Comparison of ENCODE assay signal across 1 cellular context in the genomic region with DNA sequence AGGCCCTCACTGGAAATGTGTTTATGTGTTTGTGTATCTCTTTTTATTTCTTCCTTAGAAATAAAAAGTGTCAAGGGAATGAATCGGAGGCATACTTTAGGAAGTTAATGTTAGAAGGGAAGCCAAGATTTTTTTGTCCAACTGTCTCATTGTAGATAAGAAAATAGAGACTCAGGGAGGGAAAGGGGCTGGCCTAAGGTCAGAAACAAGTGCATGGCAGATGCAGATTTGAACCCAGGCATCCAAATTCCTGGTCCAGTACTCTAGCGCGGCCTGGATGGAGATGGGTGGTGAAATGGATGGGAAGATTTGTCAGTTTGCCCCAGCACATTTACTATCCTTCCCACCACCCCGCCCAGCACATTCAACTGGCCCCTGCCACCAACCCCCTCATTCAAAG.
A peak's percentile ranks its signal among the peaks of the same experiment; 100 is the strongest.
TF ChIP-seq lines count a peak whose summit lies in the region.

No MANE protein-coding gene starts in this region.

TF ChIP-seq in K562, 482 proteins besides CTCF, POLR2A, EP300 and RAD21:
- TF ChIP-seq ZNF174 (CRISPR knock-in tag; IDR thresholded peaks at IDR 0.05) (0 out of 2 replicates have a peak, but pooled peaks have one; percentile 29), CHD1 (IDR thresholded peaks at IDR 0.05; ENCODE audit: low read length) (peak; percentile 41), SUPT5H (IDR thresholded peaks at IDR 0.05) (no peak), LCOR (CRISPR knock-in tag; IDR thresholded peaks at IDR 0.05) (no peak), RBBP5 (IDR thresholded peaks at IDR 0.05; ENCODE audit: borderline replicate concordance, insufficient read depth, low read length, poor library complexity, severe bottlenecking) (peak; percentile 47), FOXK2 (conservative IDR thresholded peaks at IDR 0.05 in 1 of 2, IDR thresholded peaks at IDR 0.05 in 1 of 2; ENCODE audit: low read depth in 2 of 2) (no peak), TCFL5 (CRISPR knock-in tag; conservative IDR thresholded peaks at IDR 0.05) (no peak), KDM1A (IDR thresholded peaks at IDR 0.05) (peak; percentile 72 to 77), KLF6 (CRISPR knock-in tag; IDR thresholded peaks at IDR 0.05; ENCODE audit: borderline replicate concordance) (no peak), CBFA2T2 (conservative IDR thresholded peaks at IDR 0.05) (peak; percentile 44; the same call in 1 of the 2 replicates), NEUROD1 (IDR thresholded peaks at IDR 0.05; ENCODE audit: borderline replicate concordance, low read depth, low read length, partially characterized antibody) (no peak), MTA2 (IDR thresholded peaks at IDR 0.05; ENCODE audit: low read depth) (peak; percentile 25; the same call in 1 of the 2 replicates), TBL1XR1 (IDR thresholded peaks at IDR 0.05; ENCODE audit: low read length in 2 of 2) (no peak), SAFB2 (IDR thresholded peaks at IDR 0.05; ENCODE audit: borderline replicate concordance, low read depth, low read length, severe bottlenecking) (no peak), RCOR1 (IDR thresholded peaks at IDR 0.05; ENCODE audit: borderline replicate concordance in 1 of 2, low read depth in 2 of 2, low read length in 2 of 2) (peak; percentile 27 to 77; a peak in 3 of 4 replicates), ZNF12 (CRISPR knock-in tag; IDR thresholded peaks at IDR 0.05) (no peak), POLR2B (IDR thresholded peaks at IDR 0.05; ENCODE audit: low read depth, partially characterized antibody) (no peak), TAL1 (IDR thresholded peaks at IDR 0.05) (peak; percentile 40), BRD4 (IDR thresholded peaks at IDR 0.05) (peak; percentile 49; the same call in 1 of the 2 replicates), MAFG (tag; conservative IDR thresholded peaks at IDR 0.05) (no peak), STAT5A (IDR thresholded peaks at IDR 0.05; ENCODE audit: borderline replicate concordance, low read length) (peak; percentile 34; the same call in 1 of the 2 replicates), CBFA2T3 (IDR thresholded peaks at IDR 0.05) (peak; percentile 64), TEAD4 (IDR thresholded peaks at IDR 0.05; ENCODE audit: low read length) (peak; percentile 42; the same call in 1 of the 2 replicates), TEAD4 (CRISPR knock-in tag; IDR thresholded peaks at IDR 0.05; ENCODE audit: borderline replicate concordance) (no peak), NCOR1 (IDR thresholded peaks at IDR 0.05) (peak; percentile 27; the same call in 1 of the 2 replicates)
- TF ChIP-seq, protein P1, sequence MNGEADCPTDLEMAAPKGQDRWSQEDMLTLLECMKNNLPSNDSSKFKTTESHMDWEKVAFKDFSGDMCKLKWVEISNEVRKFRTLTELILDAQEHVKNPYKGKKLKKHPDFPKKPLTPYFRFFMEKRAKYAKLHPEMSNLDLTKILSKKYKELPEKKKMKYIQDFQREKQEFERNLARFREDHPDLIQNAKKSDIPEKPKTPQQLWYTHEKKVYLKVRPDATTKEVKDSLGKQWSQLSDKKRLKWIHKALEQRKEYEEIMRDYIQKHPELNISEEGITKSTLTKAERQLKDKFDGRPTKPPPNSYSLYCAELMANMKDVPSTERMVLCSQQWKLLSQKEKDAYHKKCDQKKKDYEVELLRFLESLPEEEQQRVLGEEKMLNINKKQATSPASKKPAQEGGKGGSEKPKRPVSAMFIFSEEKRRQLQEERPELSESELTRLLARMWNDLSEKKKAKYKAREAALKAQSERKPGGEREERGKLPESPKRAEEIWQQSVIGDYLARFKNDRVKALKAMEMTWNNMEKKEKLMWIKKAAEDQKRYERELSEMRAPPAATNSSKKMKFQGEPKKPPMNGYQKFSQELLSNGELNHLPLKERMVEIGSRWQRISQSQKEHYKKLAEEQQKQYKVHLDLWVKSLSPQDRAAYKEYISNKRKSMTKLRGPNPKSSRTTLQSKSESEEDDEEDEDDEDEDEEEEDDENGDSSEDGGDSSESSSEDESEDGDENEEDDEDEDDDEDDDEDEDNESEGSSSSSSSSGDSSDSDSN (IDR thresholded peaks at IDR 0.05; ENCODE audit: borderline replicate concordance in 1 of 2, low read depth in 2 of 2, low read length in 2 of 2) = 0 out of 4 replicates have a peak, but pooled peaks of 1 of the 2 experiments have one; percentile 3
- TF ChIP-seq, protein P2, sequence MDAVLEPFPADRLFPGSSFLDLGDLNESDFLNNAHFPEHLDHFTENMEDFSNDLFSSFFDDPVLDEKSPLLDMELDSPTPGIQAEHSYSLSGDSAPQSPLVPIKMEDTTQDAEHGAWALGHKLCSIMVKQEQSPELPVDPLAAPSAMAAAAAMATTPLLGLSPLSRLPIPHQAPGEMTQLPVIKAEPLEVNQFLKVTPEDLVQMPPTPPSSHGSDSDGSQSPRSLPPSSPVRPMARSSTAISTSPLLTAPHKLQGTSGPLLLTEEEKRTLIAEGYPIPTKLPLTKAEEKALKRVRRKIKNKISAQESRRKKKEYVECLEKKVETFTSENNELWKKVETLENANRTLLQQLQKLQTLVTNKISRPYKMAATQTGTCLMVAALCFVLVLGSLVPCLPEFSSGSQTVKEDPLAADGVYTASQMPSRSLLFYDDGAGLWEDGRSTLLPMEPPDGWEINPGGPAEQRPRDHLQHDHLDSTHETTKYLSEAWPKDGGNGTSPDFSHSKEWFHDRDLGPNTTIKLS (IDR thresholded peaks at IDR 0.05; ENCODE audit: borderline replicate concordance, low read depth) = 0 out of 2 replicates have a peak, but pooled peaks have one; percentile 6
- TF ChIP-seq, protein P3, sequence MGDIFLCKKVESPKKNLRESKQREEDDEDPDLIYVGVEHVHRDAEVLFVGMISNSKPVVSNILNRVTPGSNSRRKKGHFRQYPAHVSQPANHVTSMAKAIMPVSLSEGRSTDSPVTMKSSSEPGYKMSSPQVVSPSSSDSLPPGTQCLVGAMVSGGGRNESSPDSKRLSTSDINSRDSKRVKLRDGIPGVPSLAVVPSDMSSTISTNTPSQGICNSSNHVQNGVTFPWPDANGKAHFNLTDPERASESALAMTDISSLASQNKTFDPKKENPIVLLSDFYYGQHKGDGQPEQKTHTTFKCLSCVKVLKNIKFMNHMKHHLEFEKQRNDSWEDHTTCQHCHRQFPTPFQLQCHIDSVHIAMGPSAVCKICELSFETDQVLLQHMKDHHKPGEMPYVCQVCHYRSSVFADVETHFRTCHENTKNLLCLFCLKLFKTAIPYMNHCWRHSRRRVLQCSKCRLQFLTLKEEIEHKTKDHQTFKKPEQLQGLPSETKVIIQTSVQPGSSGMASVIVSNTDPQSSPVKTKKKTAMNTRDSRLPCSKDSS (IDR thresholded peaks at IDR 0.05; ENCODE audit: low read depth, partially characterized antibody) = no peak
- TF ChIP-seq, protein P4, sequence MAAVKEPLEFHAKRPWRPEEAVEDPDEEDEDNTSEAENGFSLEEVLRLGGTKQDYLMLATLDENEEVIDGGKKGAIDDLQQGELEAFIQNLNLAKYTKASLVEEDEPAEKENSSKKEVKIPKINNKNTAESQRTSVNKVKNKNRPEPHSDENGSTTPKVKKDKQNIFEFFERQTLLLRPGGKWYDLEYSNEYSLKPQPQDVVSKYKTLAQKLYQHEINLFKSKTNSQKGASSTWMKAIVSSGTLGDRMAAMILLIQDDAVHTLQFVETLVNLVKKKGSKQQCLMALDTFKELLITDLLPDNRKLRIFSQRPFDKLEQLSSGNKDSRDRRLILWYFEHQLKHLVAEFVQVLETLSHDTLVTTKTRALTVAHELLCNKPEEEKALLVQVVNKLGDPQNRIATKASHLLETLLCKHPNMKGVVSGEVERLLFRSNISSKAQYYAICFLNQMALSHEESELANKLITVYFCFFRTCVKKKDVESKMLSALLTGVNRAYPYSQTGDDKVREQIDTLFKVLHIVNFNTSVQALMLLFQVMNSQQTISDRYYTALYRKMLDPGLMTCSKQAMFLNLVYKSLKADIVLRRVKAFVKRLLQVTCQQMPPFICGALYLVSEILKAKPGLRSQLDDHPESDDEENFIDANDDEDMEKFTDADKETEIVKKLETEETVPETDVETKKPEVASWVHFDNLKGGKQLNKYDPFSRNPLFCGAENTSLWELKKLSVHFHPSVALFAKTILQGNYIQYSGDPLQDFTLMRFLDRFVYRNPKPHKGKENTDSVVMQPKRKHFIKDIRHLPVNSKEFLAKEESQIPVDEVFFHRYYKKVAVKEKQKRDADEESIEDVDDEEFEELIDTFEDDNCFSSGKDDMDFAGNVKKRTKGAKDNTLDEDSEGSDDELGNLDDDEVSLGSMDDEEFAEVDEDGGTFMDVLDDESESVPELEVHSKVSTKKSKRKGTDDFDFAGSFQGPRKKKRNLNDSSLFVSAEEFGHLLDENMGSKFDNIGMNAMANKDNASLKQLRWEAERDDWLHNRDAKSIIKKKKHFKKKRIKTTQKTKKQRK (IDR thresholded peaks at IDR 0.05; ENCODE audit: borderline replicate concordance, low read depth, low read length) = no peak
- TF ChIP-seq, protein P5, sequence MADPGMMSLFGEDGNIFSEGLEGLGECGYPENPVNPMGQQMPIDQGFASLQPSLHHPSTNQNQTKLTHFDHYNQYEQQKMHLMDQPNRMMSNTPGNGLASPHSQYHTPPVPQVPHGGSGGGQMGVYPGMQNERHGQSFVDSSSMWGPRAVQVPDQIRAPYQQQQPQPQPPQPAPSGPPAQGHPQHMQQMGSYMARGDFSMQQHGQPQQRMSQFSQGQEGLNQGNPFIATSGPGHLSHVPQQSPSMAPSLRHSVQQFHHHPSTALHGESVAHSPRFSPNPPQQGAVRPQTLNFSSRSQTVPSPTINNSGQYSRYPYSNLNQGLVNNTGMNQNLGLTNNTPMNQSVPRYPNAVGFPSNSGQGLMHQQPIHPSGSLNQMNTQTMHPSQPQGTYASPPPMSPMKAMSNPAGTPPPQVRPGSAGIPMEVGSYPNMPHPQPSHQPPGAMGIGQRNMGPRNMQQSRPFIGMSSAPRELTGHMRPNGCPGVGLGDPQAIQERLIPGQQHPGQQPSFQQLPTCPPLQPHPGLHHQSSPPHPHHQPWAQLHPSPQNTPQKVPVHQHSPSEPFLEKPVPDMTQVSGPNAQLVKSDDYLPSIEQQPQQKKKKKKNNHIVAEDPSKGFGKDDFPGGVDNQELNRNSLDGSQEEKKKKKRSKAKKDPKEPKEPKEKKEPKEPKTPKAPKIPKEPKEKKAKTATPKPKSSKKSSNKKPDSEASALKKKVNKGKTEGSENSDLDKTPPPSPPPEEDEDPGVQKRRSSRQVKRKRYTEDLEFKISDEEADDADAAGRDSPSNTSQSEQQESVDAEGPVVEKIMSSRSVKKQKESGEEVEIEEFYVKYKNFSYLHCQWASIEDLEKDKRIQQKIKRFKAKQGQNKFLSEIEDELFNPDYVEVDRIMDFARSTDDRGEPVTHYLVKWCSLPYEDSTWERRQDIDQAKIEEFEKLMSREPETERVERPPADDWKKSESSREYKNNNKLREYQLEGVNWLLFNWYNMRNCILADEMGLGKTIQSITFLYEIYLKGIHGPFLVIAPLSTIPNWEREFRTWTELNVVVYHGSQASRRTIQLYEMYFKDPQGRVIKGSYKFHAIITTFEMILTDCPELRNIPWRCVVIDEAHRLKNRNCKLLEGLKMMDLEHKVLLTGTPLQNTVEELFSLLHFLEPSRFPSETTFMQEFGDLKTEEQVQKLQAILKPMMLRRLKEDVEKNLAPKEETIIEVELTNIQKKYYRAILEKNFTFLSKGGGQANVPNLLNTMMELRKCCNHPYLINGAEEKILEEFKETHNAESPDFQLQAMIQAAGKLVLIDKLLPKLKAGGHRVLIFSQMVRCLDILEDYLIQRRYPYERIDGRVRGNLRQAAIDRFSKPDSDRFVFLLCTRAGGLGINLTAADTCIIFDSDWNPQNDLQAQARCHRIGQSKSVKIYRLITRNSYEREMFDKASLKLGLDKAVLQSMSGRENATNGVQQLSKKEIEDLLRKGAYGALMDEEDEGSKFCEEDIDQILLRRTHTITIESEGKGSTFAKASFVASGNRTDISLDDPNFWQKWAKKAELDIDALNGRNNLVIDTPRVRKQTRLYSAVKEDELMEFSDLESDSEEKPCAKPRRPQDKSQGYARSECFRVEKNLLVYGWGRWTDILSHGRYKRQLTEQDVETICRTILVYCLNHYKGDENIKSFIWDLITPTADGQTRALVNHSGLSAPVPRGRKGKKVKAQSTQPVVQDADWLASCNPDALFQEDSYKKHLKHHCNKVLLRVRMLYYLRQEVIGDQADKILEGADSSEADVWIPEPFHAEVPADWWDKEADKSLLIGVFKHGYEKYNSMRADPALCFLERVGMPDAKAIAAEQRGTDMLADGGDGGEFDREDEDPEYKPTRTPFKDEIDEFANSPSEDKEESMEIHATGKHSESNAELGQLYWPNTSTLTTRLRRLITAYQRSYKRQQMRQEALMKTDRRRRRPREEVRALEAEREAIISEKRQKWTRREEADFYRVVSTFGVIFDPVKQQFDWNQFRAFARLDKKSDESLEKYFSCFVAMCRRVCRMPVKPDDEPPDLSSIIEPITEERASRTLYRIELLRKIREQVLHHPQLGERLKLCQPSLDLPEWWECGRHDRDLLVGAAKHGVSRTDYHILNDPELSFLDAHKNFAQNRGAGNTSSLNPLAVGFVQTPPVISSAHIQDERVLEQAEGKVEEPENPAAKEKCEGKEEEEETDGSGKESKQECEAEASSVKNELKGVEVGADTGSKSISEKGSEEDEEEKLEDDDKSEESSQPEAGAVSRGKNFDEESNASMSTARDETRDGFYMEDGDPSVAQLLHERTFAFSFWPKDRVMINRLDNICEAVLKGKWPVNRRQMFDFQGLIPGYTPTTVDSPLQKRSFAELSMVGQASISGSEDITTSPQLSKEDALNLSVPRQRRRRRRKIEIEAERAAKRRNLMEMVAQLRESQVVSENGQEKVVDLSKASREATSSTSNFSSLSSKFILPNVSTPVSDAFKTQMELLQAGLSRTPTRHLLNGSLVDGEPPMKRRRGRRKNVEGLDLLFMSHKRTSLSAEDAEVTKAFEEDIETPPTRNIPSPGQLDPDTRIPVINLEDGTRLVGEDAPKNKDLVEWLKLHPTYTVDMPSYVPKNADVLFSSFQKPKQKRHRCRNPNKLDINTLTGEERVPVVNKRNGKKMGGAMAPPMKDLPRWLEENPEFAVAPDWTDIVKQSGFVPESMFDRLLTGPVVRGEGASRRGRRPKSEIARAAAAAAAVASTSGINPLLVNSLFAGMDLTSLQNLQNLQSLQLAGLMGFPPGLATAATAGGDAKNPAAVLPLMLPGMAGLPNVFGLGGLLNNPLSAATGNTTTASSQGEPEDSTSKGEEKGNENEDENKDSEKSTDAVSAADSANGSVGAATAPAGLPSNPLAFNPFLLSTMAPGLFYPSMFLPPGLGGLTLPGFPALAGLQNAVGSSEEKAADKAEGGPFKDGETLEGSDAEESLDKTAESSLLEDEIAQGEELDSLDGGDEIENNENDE (IDR thresholded peaks at IDR 0.05; ENCODE audit: low read depth, low read length) = no peak
